ENCODE assay signal across 1 cellular context in genomic region chr5:160289356-160289651, GRCh38.
TF ChIP-seq lines count a peak whose summit lies in the region.

No MANE protein-coding gene starts in this region.

TF ChIP-seq in HepG2, 621 proteins besides CTCF, POLR2A, EP300 and RAD21 (continued from another document):
- TF ChIP-seq TFDP2 (CRISPR knock-in tag; IDR thresholded peaks at IDR 0.05) (no peak), ZNF546 (CRISPR knock-in tag; conservative IDR thresholded peaks at IDR 0.05) (no peak)
